20 cellular contexts compared by ENCODE assay signal in the genomic region with DNA sequence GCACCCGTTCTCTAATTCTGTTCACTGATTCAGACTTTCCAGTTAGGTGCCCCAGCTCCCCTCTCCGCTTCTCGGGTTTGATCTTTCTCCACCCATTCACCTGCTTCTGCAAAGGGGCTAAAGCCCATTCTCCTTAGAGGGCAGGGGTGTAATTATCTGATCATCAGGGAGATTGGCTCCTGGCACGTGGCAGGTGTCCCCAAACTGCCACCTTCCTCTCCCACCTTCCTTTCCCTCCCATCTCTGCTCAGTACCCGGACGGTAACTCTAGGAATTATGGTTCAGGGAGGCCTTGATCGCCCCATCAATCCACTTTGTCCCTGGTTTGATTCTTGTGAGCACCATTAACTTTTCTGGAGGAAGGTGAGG. TPM values are rescaled to one million over a fixed set of nuclear protein-coding genes. Genes with fewer than 3 reads are reported as not detected.
DNase-seq lines count a peak whose midpoint lies in the region; ATAC-seq and TF ChIP-seq lines count a peak whose summit lies in the region.
"Had no signal": no experiment of that assay in that cellular context is flagged by ENCODE, and none has a peak within 500 bp of the region (broad histone marks: within the 10 kb centered on the region; RNA-seq: fewer than 3 reads in every experiment).

No MANE protein-coding gene starts in this region.

- no peaks in the 10 kb centered on the region for H3K36me3 Mint-ChIP-seq in T-helper 1 cell treated with Interleukin-12 subunit alpha and Interleukin-12 subunit beta and Interleukin-4 antibody, amounts not matched to agents 30 μg/mL and 1 μg/mL, for 36 hours (ENCODE audit: low read depth)
- H3K36me3 Mint-ChIP-seq in IgD-negative memory B cell, result peaks cover 2% of the 10 kb centered on the region
- H3K36me3 Mint-ChIP-seq in activated naive CD8-positive, alpha-beta T cell, result no peaks in the 10 kb centered on the region
- no peaks in the 10 kb centered on the region for H3K36me3 Mint-ChIP-seq in natural killer cell treated with Interleukin-12 subunit alpha and Interleukin-12 subunit beta and Interleukin-15 and Interleukin-18, amount 100 ng/mL, for 72 hours
- H3K36me3 Mint-ChIP-seq: CD4-positive, CD25-positive, alpha-beta regulatory T cell had no signal

- no peaks in the 10 kb centered on the region for H3K9me2 ChIP-seq in SK-N-SH

- no peak for TF ChIP-seq EP300 in SK-N-SH (IDR thresholded peaks at IDR 0.05; ENCODE audit: borderline replicate concordance in 1 of 2, low read depth in 1 of 2, low read length in 1 of 2)

- H3K9me3 Mint-ChIP-seq in T-helper 1 cell treated with Interleukin-12 subunit alpha and Interleukin-12 subunit beta and Interleukin-4 antibody, amounts not matched to agents 30 μg/mL and 1 μg/mL, for 36 hours, result no peaks in the 10 kb centered on the region
- H3K9me3 Mint-ChIP-seq in IgD-negative memory B cell, result peaks cover 0 to 3% (median 0%) of the 10 kb centered on the region in 3 donors
- no peaks in the 10 kb centered on the region for H3K9me3 Mint-ChIP-seq in activated naive CD8-positive, alpha-beta T cell (ENCODE audit: low read depth)
- H3K9me3 Mint-ChIP-seq in natural killer cell treated with Interleukin-12 subunit alpha and Interleukin-12 subunit beta and Interleukin-15 and Interleukin-18, amount 100 ng/mL, for 72 hours, result no peaks in the 10 kb centered on the region

- H3K27me3 ChIP-seq in SK-N-SH (ENCODE audit: insufficient read depth), result peaks cover 87% of the 10 kb centered on the region
- H3K27me3 ChIP-seq: Peyer's patch, right atrium auricular region had no signal

- DNase-seq in T-helper 1 cell (no peak), NCI-H82 (lab: John Stamatoyannopoulos, UW) (no peak), SK-N-SH (no peak)
- DNase-seq in natural killer cell treated with Interleukin-12 subunit alpha and Interleukin-12 subunit beta and Interleukin-15 and Interleukin-18, amount 100 ng/mL, for 72 hours (ENCODE audit: low spot score), result no peak
- DNase-seq: CD4-positive, CD25-positive, alpha-beta regulatory T cell; EL; esophagus squamous epithelium; mesenchymal stem cell; NCI-H1930; NCI-H524 treated with DMSO at 0.1 percent for 48 hours had no signal

- POLR2A ChIA-PET in SK-N-SH (lab: Yijun Ruan, JAX), result no interaction called here

- CTCF ChIA-PET in SK-N-SH (lab: Yijun Ruan, JAX), result interaction anchor here (1.7 to 3.3 kb wide), 2 partner anchors 144 to 147 kb away, joined by 3 to 16 read pairs; no protein-coding TSS in a partner anchor

- no peaks in the 10 kb centered on the region for H3F3A ChIP-seq in SK-N-SH (replicated peaks; ENCODE audit: insufficient read depth)

- no peak overlapping the region for H3K4me3 ChIP-seq in SK-N-SH (ENCODE audit: low read depth in 2 of 2, low read length in 1 of 2)
- H3K4me3 ChIP-seq: dorsolateral prefrontal cortex, esophagus squamous epithelium, heart left ventricle, Peyer's patch, right atrium auricular region, tibial artery had no signal

- H3K4me2 ChIP-seq in SK-N-SH, result no peak overlapping the region

- no peak overlapping the region for H3K27ac ChIP-seq in SK-N-SH (ENCODE audit: low read depth in 2 of 2, low read length in 1 of 2)
- H3K27ac ChIP-seq: 22Rv1, esophagus squamous epithelium, right atrium auricular region, tibial artery had no signal

- no peak overlapping the region for H3K9ac ChIP-seq in SK-N-SH

- no peak for TF ChIP-seq CTCF in SK-N-SH (IDR thresholded peaks at IDR 0.05)

- H3K4me1 ChIP-seq in SK-N-SH (ENCODE audit: control insufficient read depth in 1 of 2, insufficient read depth in 2 of 2, low read depth in 1 of 2, low read length in 1 of 2), result no peaks in the 10 kb centered on the region
- H3K4me1 ChIP-seq: right atrium auricular region, tibial artery had no signal

- H3K4me1 Mint-ChIP-seq in T-helper 1 cell treated with Interleukin-12 subunit alpha and Interleukin-12 subunit beta and Interleukin-4 antibody, amounts not matched to agents 30 μg/mL and 1 μg/mL, for 36 hours (ENCODE audit: low read depth), result peaks cover 38% of the 10 kb centered on the region
- H3K4me1 Mint-ChIP-seq in IgD-negative memory B cell, result peaks cover 45 to 57% (median 53%) of the 10 kb centered on the region in 3 donors
- peaks cover 31% of the 10 kb centered on the region for H3K4me1 Mint-ChIP-seq in activated naive CD8-positive, alpha-beta T cell (ENCODE audit: low read depth)
- peaks cover 32 to 41% of the 10 kb centered on the region in 2 donors for H3K4me1 Mint-ChIP-seq in natural killer cell treated with Interleukin-12 subunit alpha and Interleukin-12 subunit beta and Interleukin-15 and Interleukin-18, amount 100 ng/mL, for 72 hours (ENCODE audit: low read depth in 2 of 2)

- 29% methylated on average over 7 of the region's 7 CpGs for WGBS in SK-N-SH (ENCODE audit: low lambda C conversion rate)

- no peak for ATAC-seq in natural killer cell treated with Interleukin-12 subunit alpha and Interleukin-12 subunit beta and Interleukin-15 and Interleukin-18, amount 100 ng/mL, for 72 hours
- no peak for ATAC-seq in GM21447 (IDR thresholded peaks at IDR 0.05; ENCODE audit: unreplicated experiment)

- no peaks in the 10 kb centered on the region for H3K9me3 ChIP-seq in SK-N-SH
- H3K9me3 ChIP-seq: esophagus squamous epithelium, heart left ventricle, Peyer's patch, right atrium auricular region, tibial artery had no signal

- no peaks in the 10 kb centered on the region for H3K36me3 ChIP-seq in SK-N-SH (replicated peaks in 1 of 2; ENCODE audit: control insufficient read depth in 1 of 2, insufficient read depth in 2 of 2, low read length in 1 of 2)
- H3K36me3 ChIP-seq: esophagus squamous epithelium, heart left ventricle, Peyer's patch, right atrium auricular region, tibial artery had no signal

- no peak for TF ChIP-seq RAD21 in SK-N-SH (IDR thresholded peaks at IDR 0.05; ENCODE audit: low read length)

- H3K27ac Mint-ChIP-seq in T-helper 1 cell treated with Interleukin-12 subunit alpha and Interleukin-12 subunit beta and Interleukin-4 antibody, amounts not matched to agents 30 μg/mL and 1 μg/mL, for 36 hours, result peak overlapping the region; percentile 78
- peak overlapping the region; percentile 98 to 99 (median 99) for H3K27ac Mint-ChIP-seq in IgD-negative memory B cell
- H3K27ac Mint-ChIP-seq in activated naive CD8-positive, alpha-beta T cell, result peak overlapping the region; percentile 96
- peak overlapping the region; percentile 94 to 97 for H3K27ac Mint-ChIP-seq in natural killer cell treated with Interleukin-12 subunit alpha and Interleukin-12 subunit beta and Interleukin-15 and Interleukin-18, amount 100 ng/mL, for 72 hours

- no peak overlapping the region for H2AFZ ChIP-seq in SK-N-SH (ENCODE audit: low read depth)

- no peaks in the 10 kb centered on the region for H3K79me2 ChIP-seq in SK-N-SH (ENCODE audit: insufficient read depth)

- H3K4me3 Mint-ChIP-seq in T-helper 1 cell treated with Interleukin-12 subunit alpha and Interleukin-12 subunit beta and Interleukin-4 antibody, amounts not matched to agents 30 μg/mL and 1 μg/mL, for 36 hours, result peak overlapping the region; percentile 67
- H3K4me3 Mint-ChIP-seq in IgD-negative memory B cell, result peak overlapping the region; percentile 75 to 92 (median 90)
- peak overlapping the region; percentile 80 for H3K4me3 Mint-ChIP-seq in activated naive CD8-positive, alpha-beta T cell
- H3K4me3 Mint-ChIP-seq in natural killer cell treated with Interleukin-12 subunit alpha and Interleukin-12 subunit beta and Interleukin-15 and Interleukin-18, amount 100 ng/mL, for 72 hours, result peak overlapping the region; percentile 81

- peaks cover 13% of the 10 kb centered on the region for H3K27me3 Mint-ChIP-seq in T-helper 1 cell treated with Interleukin-12 subunit alpha and Interleukin-12 subunit beta and Interleukin-4 antibody, amounts not matched to agents 30 μg/mL and 1 μg/mL, for 36 hours (ENCODE audit: low read depth)
- peaks cover 2% of the 10 kb centered on the region for H3K27me3 Mint-ChIP-seq in IgD-negative memory B cell
- H3K27me3 Mint-ChIP-seq in activated naive CD8-positive, alpha-beta T cell, result no peaks in the 10 kb centered on the region
- H3K27me3 Mint-ChIP-seq in natural killer cell treated with Interleukin-12 subunit alpha and Interleukin-12 subunit beta and Interleukin-15 and Interleukin-18, amount 100 ng/mL, for 72 hours, result peaks cover 2 to 7% of the 10 kb centered on the region in 2 donors

- no peaks in the 10 kb centered on the region for H4K20me1 ChIP-seq in SK-N-SH (ENCODE audit: insufficient read depth)

TF ChIP-seq in SK-N-SH, 30 proteins besides CTCF, POLR2A, EP300 and RAD21 (continues in another document):
- no peak for TF ChIP-seq NRF1 (IDR thresholded peaks at IDR 0.05; ENCODE audit: low read depth, low read length)

RNA-seq across cellular contexts. Expression of gene FFAR1, which starts 0.2 kb away (rescaled TPM):
- polyA plus RNA-seq in IgD-negative memory B cell (0.24 TPM), SK-N-SH (2012; rRNA removed) (not detected in 2 replicates)
- total RNA-seq in natural killer cell treated with Interleukin-12 subunit alpha and Interleukin-12 subunit beta and Interleukin-15 and Interleukin-18, amount 100 ng/mL, for 72 hours, result under 1 TPM; 0.19 to 0.36 TPM
- not detected in 2 replicates for polyA plus RNA-seq in SK-N-SH (2012; cell fraction: cytosol; rRNA removed)
- polyA plus RNA-seq in SK-N-SH (2012; cell fraction: nucleus; rRNA removed), result not detected in 2 replicates
- total RNA-seq: CD4-positive, CD25-positive, alpha-beta regulatory T cell; esophagus squamous epithelium; heart left ventricle; right atrium auricular region had no signal
- polyA plus RNA-seq: CD4-positive, CD25-positive, alpha-beta regulatory T cell; heart left ventricle had no signal

RNA-seq across cellular contexts. Expression of gene FFAR3, which starts 10.3 kb away (rescaled TPM):
- polyA plus RNA-seq in IgD-negative memory B cell, result not detected
- total RNA-seq in natural killer cell treated with Interleukin-12 subunit alpha and Interleukin-12 subunit beta and Interleukin-15 and Interleukin-18, amount 100 ng/mL, for 72 hours, result under 1 TPM in 1 of 2 donors, not detected in 1; 0.62 TPM
- not detected in 2 replicates for polyA plus RNA-seq in SK-N-SH (2012; rRNA removed)
- not detected in 2 replicates for polyA plus RNA-seq in SK-N-SH (2012; cell fraction: cytosol; rRNA removed)
- 0.06 TPM in 1 of 2 replicates, not detected in the other for polyA plus RNA-seq in SK-N-SH (2012; cell fraction: nucleus; rRNA removed)
- total RNA-seq: esophagus squamous epithelium, right atrium auricular region had no signal

RNA-seq across cellular contexts. Expression of gene CD22, which starts 18.9 kb away (rescaled TPM):
- 494 TPM for polyA plus RNA-seq in IgD-negative memory B cell
- 10 to 100 TPM in 1 of 2 donors, 1 to 10 TPM in 1; 1.1 to 15.0 TPM for total RNA-seq in natural killer cell treated with Interleukin-12 subunit alpha and Interleukin-12 subunit beta and Interleukin-15 and Interleukin-18, amount 100 ng/mL, for 72 hours
- polyA plus RNA-seq in SK-N-SH (2012; rRNA removed), result 0.16 and 0.18 TPM in 2 replicates
- 0.03 TPM in 1 of 2 replicates, not detected in the other for polyA plus RNA-seq in SK-N-SH (2012; cell fraction: cytosol; rRNA removed)
- 0.34 TPM in 1 of 2 replicates, not detected in the other for polyA plus RNA-seq in SK-N-SH (2012; cell fraction: nucleus; rRNA removed)

RNA-seq across cellular contexts. Expression of gene GPR42, which starts 23.0 kb away (rescaled TPM):
- polyA plus RNA-seq in IgD-negative memory B cell, result not detected
- total RNA-seq in natural killer cell treated with Interleukin-12 subunit alpha and Interleukin-12 subunit beta and Interleukin-15 and Interleukin-18, amount 100 ng/mL, for 72 hours, result under 1 TPM in 1 of 2 donors, not detected in 1; 0.56 TPM
- not detected in 2 replicates for polyA plus RNA-seq in SK-N-SH (2012; rRNA removed)
- polyA plus RNA-seq in SK-N-SH (2012; cell fraction: cytosol; rRNA removed), result not detected in 2 replicates
- not detected in 2 replicates for polyA plus RNA-seq in SK-N-SH (2012; cell fraction: nucleus; rRNA removed)
- total RNA-seq: CD4-positive, CD25-positive, alpha-beta regulatory T cell; esophagus squamous epithelium; heart left ventricle; right atrium auricular region had no signal
- polyA plus RNA-seq: CD4-positive, CD25-positive, alpha-beta regulatory T cell; heart left ventricle had no signal

RNA-seq across cellular contexts. Expression of gene MAG, which starts 56.0 kb away (rescaled TPM):
- polyA plus RNA-seq in IgD-negative memory B cell (0.25 TPM), SK-N-SH (2012; rRNA removed) (not detected in 2 replicates)
- under 1 TPM in 1 of 2 donors, not detected in 1; 0.38 TPM for total RNA-seq in natural killer cell treated with Interleukin-12 subunit alpha and Interleukin-12 subunit beta and Interleukin-15 and Interleukin-18, amount 100 ng/mL, for 72 hours
- not detected in 2 replicates for polyA plus RNA-seq in SK-N-SH (2012; cell fraction: cytosol; rRNA removed)
- polyA plus RNA-seq in SK-N-SH (2012; cell fraction: nucleus; rRNA removed), result not detected in 2 replicates
- total RNA-seq: CD4-positive, CD25-positive, alpha-beta regulatory T cell; right atrium auricular region had no signal

Comparison
In these comparisons a context has a peak if more than half of its experiments do, and no peak if none do; other contexts are left out.
1. RNA of gene CD22, which starts 18.9 kb away (polyA plus RNA-seq): 494 TPM in IgD-negative memory B cell (single experiment); 0.03 to 0.34 TPM in SK-N-SH; every median in the first group is over 100 times any median in the second.
2. Peak in every context shown above with its lines, with median percentiles within 50 percentile points of each other: H3K27ac Mint-ChIP-seq and H3K4me3 Mint-ChIP-seq.